Comparison of ENCODE assay signal across 8 cellular contexts in genomic region chr1:168225476-168226190, GRCh38. TPM values are rescaled to one million over a fixed set of nuclear protein-coding genes. Genes with fewer than 3 reads are reported as not detected.
DNase-seq lines count a peak whose midpoint lies in the region; ATAC-seq and TF ChIP-seq lines count a peak whose summit lies in the region.

TSS of gene SFT2D2 (plus strand) at chr1:168226004. CDS start at chr1:168226080, 76 bp downstream.

- peaks cover 53% of the 10 kb centered on the region for H3K4me1 ChIP-seq in BLaER1

- no peaks in the 10 kb centered on the region for H3K9me3 ChIP-seq in BLaER1

- H3K27ac ChIP-seq in BLaER1 (peak within 1 kb of the TSS; percentile 94), dorsolateral prefrontal cortex (peak within 1 kb of the TSS; percentile 8 to 92 (median 78))

- no peak for TF ChIP-seq POLR2A in lower leg skin (IDR thresholded peaks at IDR 0.05)

- peak; percentile 56 for ATAC-seq in HG03457 (IDR thresholded peaks at IDR 0.05; ENCODE audit: unreplicated experiment)

- peaks cover 14% of the 10 kb centered on the region for H3K36me3 ChIP-seq in BLaER1

- TF ChIP-seq CTCF in dorsolateral prefrontal cortex (IDR thresholded peaks at IDR 0.05 in 54 of 56, conservative IDR thresholded peaks at IDR 0.05 in 2 of 56; ENCODE audit: low read depth in 1 of 56, partially characterized antibody in 56 of 56) (peak in 13 of 56 donors; percentile 9 to 49 (median 28)), lower leg skin (IDR thresholded peaks at IDR 0.05) (no peak)

- H4K20me1 ChIP-seq in BLaER1, result peaks cover 46% of the 10 kb centered on the region

- H3K9ac ChIP-seq in BLaER1, result peak within 1 kb of the TSS; percentile 96

- DNase-seq in GM19240 (ENCODE audit: insufficient read length, low spot score) (peak; percentile 68), NCI-H748 (lab: John Stamatoyannopoulos, UW; ENCODE audit: unreplicated experiment) (peak; percentile 91), dorsolateral prefrontal cortex (peak; percentile 10 to 84 (median 57)), lower leg skin (ENCODE audit: low spot score in 2 of 2) (peak; percentile 58 to 94)
- DNase-seq in activated CD4-positive, alpha-beta T cell treated with anti-CD3 and anti-CD28 coated beads, Interleukin-2, amount 50 U/mL, for 48 hours, result peak; percentile 75 to 79
- peak; percentile 68 to 75 for DNase-seq in stimulated activated CD4-positive, alpha-beta T cell treated with anti-CD3 and anti-CD28 coated beads, Interleukin-4, amount 100 ng/mL, for 48 hours (ENCODE audit: low read depth in 2 of 2)

- WGBS in lower leg skin, 2 donors, result 3% methylated on average over 26 to 33 of the region's 58 CpGs

- peak within 1 kb of the TSS; percentile 94 for H3K4me3 ChIP-seq in BLaER1
- H3K4me3 ChIP-seq in dorsolateral prefrontal cortex, result peak within 1 kb of the TSS; percentile 50 to 97 (median 88)
- H3K4me3 ChIP-seq in lower leg skin (ENCODE audit: low read depth, poor library complexity, severe bottlenecking), result peak within 1 kb of the TSS; percentile 94

- H3K4me2 ChIP-seq in BLaER1, result peak within 1 kb of the TSS; percentile 92

- H3K27me3 ChIP-seq in BLaER1, result no peaks in the 10 kb centered on the region
- peaks cover 0 to 3% (median 0%) of the 10 kb centered on the region in 45 donors for H3K27me3 ChIP-seq in dorsolateral prefrontal cortex

- intact Hi-C loops in dorsolateral prefrontal cortex (cut with DNase I), result loop anchor here (5.0 kb wide), 2 partner anchors 48 to 117 kb away; partner anchors contain the start of gene TIPRL (in 2 of the 2)
- intact Hi-C loops in lower leg skin (cut with DNase I; ENCODE audit: low total_unique reads), result no loop called here

RNA-seq across cellular contexts. Expression of gene SFT2D2, which starts in this region (rescaled TPM):
- total RNA-seq in dorsolateral prefrontal cortex (10 to 100 TPM; 15.0 to 59.6 (median 26.0) TPM), lower leg skin (10 to 100 TPM; 43.7 to 81.3 (median 53.2) TPM)

Comparison
In these comparisons a context has a peak if more than half of its experiments do, and no peak if none do; other contexts are left out.
1. Peak in every context shown above with its lines: DNase-seq, ATAC-seq, H3K4me3 ChIP-seq and H3K27ac ChIP-seq.